In the genomic region with DNA sequence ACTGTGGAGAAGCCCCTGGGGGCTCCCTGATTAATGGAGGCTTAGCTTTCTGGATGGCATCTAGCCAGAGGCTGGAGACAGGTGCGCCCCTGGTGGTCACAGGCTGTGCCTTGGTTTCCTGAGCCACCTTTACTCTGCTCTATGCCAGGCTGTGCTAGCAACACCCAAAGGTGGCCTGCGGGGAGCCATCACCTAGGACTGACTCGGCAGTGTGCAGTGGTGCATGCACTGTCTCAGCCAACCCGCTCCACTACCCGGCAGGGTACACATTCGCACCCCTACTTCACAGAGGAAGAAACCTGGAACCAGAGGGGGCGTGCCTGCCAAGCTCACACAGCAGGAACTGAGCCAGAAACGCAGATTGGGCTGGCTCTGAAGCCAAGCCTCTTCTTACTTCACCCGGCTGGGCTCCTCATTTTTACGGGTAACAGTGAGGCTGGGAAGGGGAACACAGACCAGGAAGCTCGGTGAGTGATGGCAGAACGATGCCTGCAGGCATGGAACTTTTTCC, we compare ENCODE assay signal across 9 cellular contexts. TPM values are rescaled to one million over a fixed set of nuclear protein-coding genes. Genes with fewer than 3 reads are reported as not detected.
A peak's percentile ranks its signal among the peaks of the same experiment; 100 is the strongest.
DNase-seq lines count a peak whose midpoint lies in the region; ATAC-seq, FAIRE-seq and TF ChIP-seq lines count a peak whose summit lies in the region.
"Had no signal": no experiment of that assay in that cellular context is flagged by ENCODE, and none has a peak within 500 bp of the region (broad histone marks: within the 10 kb centered on the region; RNA-seq: fewer than 3 reads in every experiment).

No MANE protein-coding gene starts in this region.

- H3K4me3 Mint-ChIP-seq in activated CD8-positive, alpha-beta T cell treated with anti-CD3 and anti-CD28 coated beads, Interleukin-2, amount 10 ng/mL, durations not matched to agents 7 days and 5 days: no peak overlapping the region
- no peak overlapping the region for H3K4me3 Mint-ChIP-seq in activated naive CD4-positive, alpha-beta T cell treated with anti-CD3 and anti-CD28 coated beads, Interleukin-2, amount 10 ng/mL, durations not matched to agents 7 days and 5 days

- no peaks in the 10 kb centered on the region for H3K9me3 Mint-ChIP-seq in activated CD8-positive, alpha-beta T cell treated with anti-CD3 and anti-CD28 coated beads, Interleukin-2, amount 10 ng/mL, durations not matched to agents 7 days and 5 days (ENCODE audit: insufficient read depth)
- H3K9me3 Mint-ChIP-seq in activated naive CD4-positive, alpha-beta T cell treated with anti-CD3 and anti-CD28 coated beads, Interleukin-2, amount 10 ng/mL, durations not matched to agents 7 days and 5 days: no peaks in the 10 kb centered on the region

- H2AFZ ChIP-seq in DND-41 (ENCODE audit: low read depth, low read length) (no peak overlapping the region), HepG2 (ENCODE audit: low read length) (no peak overlapping the region)

- POLR2A ChIA-PET in activated CD8-positive, alpha-beta T cell treated with anti-CD3 and anti-CD28 coated beads, Interleukin-2, amount 10 ng/mL, durations not matched to agents 7 days and 5 days (lab: Charles Lee): no interaction called here
- POLR2A ChIA-PET in HepG2 (lab: Yijun Ruan, JAX): interaction anchor here (1.6 kb wide), 1 partner anchor 9 kb away, joined by 4 read pairs; no protein-coding TSS in a partner anchor

- no peaks in the 10 kb centered on the region for H3K27me3 Mint-ChIP-seq in activated CD8-positive, alpha-beta T cell treated with anti-CD3 and anti-CD28 coated beads, Interleukin-2, amount 10 ng/mL, durations not matched to agents 7 days and 5 days (ENCODE audit: low read depth)
- H3K27me3 Mint-ChIP-seq in activated naive CD4-positive, alpha-beta T cell treated with anti-CD3 and anti-CD28 coated beads, Interleukin-2, amount 10 ng/mL, durations not matched to agents 7 days and 5 days: no peaks in the 10 kb centered on the region

- H3K4me2 ChIP-seq in DND-41 (ENCODE audit: insufficient read depth, low read length) (no peak overlapping the region), HepG2 (ENCODE audit: low read depth, low read length) (no peak overlapping the region)

- H3K27ac ChIP-seq in DND-41 (ENCODE audit: low read length): no peak overlapping the region
- no peak overlapping the region for H3K27ac ChIP-seq in HepG2 (ENCODE audit: extremely low read length, insufficient read depth, low read length)

- H3K79me2 ChIP-seq in DND-41 (ENCODE audit: insufficient read depth, low read length) (no peaks in the 10 kb centered on the region), HepG2 (ENCODE audit: insufficient read depth, low read length) (no peaks in the 10 kb centered on the region)

- H4K20me1 ChIP-seq in DND-41 (ENCODE audit: insufficient read depth, low read length): no peaks in the 10 kb centered on the region
- no peaks in the 10 kb centered on the region for H4K20me1 ChIP-seq in HepG2 (ENCODE audit: insufficient read depth, low read length)

- TF ChIP-seq RAD21 in HepG2 (CRISPR knock-in tag; IDR thresholded peaks at IDR 0.05): no peak

- TSS peak; percentile 15 for BruUV-seq in HepG2 (replicated peaks; lab: Mats Ljungman, UMichigan)

- no peaks in the 10 kb centered on the region for H3K4me1 ChIP-seq in DND-41 (ENCODE audit: insufficient read depth, low read length)
- no peaks in the 10 kb centered on the region for H3K4me1 ChIP-seq in HepG2 (ENCODE audit: insufficient read depth, low read length)
- H3K4me1 ChIP-seq: Peyer's patch had no signal

- TF ChIP-seq POLR2A in HepG2 (IDR thresholded peaks at IDR 0.05; ENCODE audit: insufficient read depth in 1 of 2, low read depth in 2 of 2, low read length in 2 of 2): no peak

- no peak for FAIRE-seq in HepG2 (lab: Jason Lieb, UNC)

- TF ChIP-seq CTCF in DND-41 (IDR thresholded peaks at IDR 0.05; ENCODE audit: borderline replicate concordance, extremely low read depth, low read length, poor library complexity, severe bottlenecking) (peak; percentile 6), HepG2 (CRISPR knock-in tag; IDR thresholded peaks at IDR 0.05) (no peak)

- no peak for DNase-seq in DND-41
- DNase-seq in activated CD8-positive, alpha-beta T cell treated with anti-CD3 and anti-CD28 coated beads, Interleukin-2, amount 10 ng/mL, durations not matched to agents 7 days and 5 days: no peak
- no peak for DNase-seq in HepG2 (ENCODE audit: low spot score)
- no peak for DNase-seq in ecto neural progenitor cell (ENCODE audit: low spot score)
- no peak for DNase-seq in activated naive CD4-positive, alpha-beta T cell treated with anti-CD3 and anti-CD28 coated beads, Interleukin-2, amount 10 ng/mL, durations not matched to agents 7 days and 5 days
- DNase-seq: Peyer's patch had no signal

- H3K36me3 ChIP-seq in DND-41 (ENCODE audit: insufficient read depth, low read length): peaks cover 22% of the 10 kb centered on the region
- peaks cover 9 to 54% of the 10 kb centered on the region in 2 experiments for H3K36me3 ChIP-seq in HepG2 (replicated peaks in 1 of 2; ENCODE audit: control insufficient read depth in 1 of 2, insufficient read depth in 2 of 2, low read length in 2 of 2)

- no peak overlapping the region for H3K27ac Mint-ChIP-seq in activated CD8-positive, alpha-beta T cell treated with anti-CD3 and anti-CD28 coated beads, Interleukin-2, amount 10 ng/mL, durations not matched to agents 7 days and 5 days
- no peak overlapping the region for H3K27ac Mint-ChIP-seq in activated naive CD4-positive, alpha-beta T cell treated with anti-CD3 and anti-CD28 coated beads, Interleukin-2, amount 10 ng/mL, durations not matched to agents 7 days and 5 days

- no peaks in the 10 kb centered on the region for H3K27me3 ChIP-seq in DND-41 (ENCODE audit: insufficient read depth, low read length, poor library complexity)
- no peaks in the 10 kb centered on the region for H3K27me3 ChIP-seq in HepG2 (ENCODE audit: control insufficient read depth in 1 of 2, insufficient read depth in 2 of 2, low read length in 2 of 2)
- H3K27me3 ChIP-seq: Peyer's patch had no signal

- WGBS in HepG2 (ENCODE audit: low lambda C conversion rate): 87% methylated on average over 8 of the region's 12 CpGs

- TF ChIP-seq EP300 in HepG2 (IDR thresholded peaks at IDR 0.05; ENCODE audit: low read depth in 2 of 2, low read length in 2 of 2): no peak
- TF ChIP-seq EP300 in HepG2 (CRISPR knock-in tag; IDR thresholded peaks at IDR 0.05; ENCODE audit: borderline replicate concordance): no peak

- H3K9me3 ChIP-seq in DND-41 (ENCODE audit: insufficient read depth, low read length, severe bottlenecking) (no peaks in the 10 kb centered on the region), HepG2 (ENCODE audit: low read length) (no peaks in the 10 kb centered on the region)
- H3K9me3 ChIP-seq: Peyer's patch had no signal

- ATAC-seq in DND-41 (ENCODE audit: insufficient read depth, low read depth) (0 out of 3 replicates have a peak, but pooled peaks have one; percentile 33), HG03354 (IDR thresholded peaks at IDR 0.05; ENCODE audit: poor library complexity, severe bottlenecking, unreplicated experiment) (peak; percentile 57), HepG2 (peak; percentile 34), GM18519 (IDR thresholded peaks at IDR 0.05; ENCODE audit: low FRiP score, unreplicated experiment) (no peak), GM21515 (IDR thresholded peaks at IDR 0.05; ENCODE audit: unreplicated experiment) (no peak)
- ATAC-seq in activated CD8-positive, alpha-beta T cell treated with anti-CD3 and anti-CD28 coated beads, Interleukin-2, amount 10 ng/mL, durations not matched to agents 7 days and 5 days: peak; percentile 57

- intact Hi-C loops in HepG2 (cut with micrococcal nuclease; ENCODE audit: unreplicated experiment): no loop called here

- H3K4me3 ChIP-seq in DND-41 (ENCODE audit: low read depth in 1 of 2, low read length in 2 of 2) (no peak overlapping the region), HepG2 (replicated peaks in 1 of 3; ENCODE audit: insufficient read depth in 1 of 3, low read depth in 2 of 3, low read length in 3 of 3) (no peak overlapping the region)
- H3K4me3 ChIP-seq: Peyer's patch had no signal

- in situ Hi-C loops in HepG2 (cut with HindIII; ENCODE audit: extremely low pct_ligation_motif_present, low pct_unique_long_range_greater_than_20kb): no loop called here

- CTCF ChIA-PET in activated CD8-positive, alpha-beta T cell treated with anti-CD3 and anti-CD28 coated beads, Interleukin-2, amount 10 ng/mL, durations not matched to agents 7 days and 5 days (lab: Charles Lee): interaction anchor here (0.7 kb wide), 1 partner anchor 10 kb away, joined by 5 read pairs; no protein-coding TSS in a partner anchor
- CTCF ChIA-PET in HepG2 (lab: Yijun Ruan, JAX; ENCODE audit: low intra/inter-chr PET ratio, low total read pairs): no interaction called here
- CTCF ChIA-PET in activated naive CD4-positive, alpha-beta T cell treated with anti-CD3 and anti-CD28 coated beads, Interleukin-2, amount 10 ng/mL, durations not matched to agents 7 days and 5 days (lab: Charles Lee): interaction anchor here (1.0 kb wide), 1 partner anchor 274 kb away, joined by 3 read pairs; no protein-coding TSS in a partner anchor

- H3K4me1 Mint-ChIP-seq in activated CD8-positive, alpha-beta T cell treated with anti-CD3 and anti-CD28 coated beads, Interleukin-2, amount 10 ng/mL, durations not matched to agents 7 days and 5 days (ENCODE audit: low read depth): peaks cover 11% of the 10 kb centered on the region
- peaks cover 7% of the 10 kb centered on the region for H3K4me1 Mint-ChIP-seq in activated naive CD4-positive, alpha-beta T cell treated with anti-CD3 and anti-CD28 coated beads, Interleukin-2, amount 10 ng/mL, durations not matched to agents 7 days and 5 days

- H3K9ac ChIP-seq in DND-41 (ENCODE audit: low read depth, low read length): no peak overlapping the region
- no peak overlapping the region for H3K9ac ChIP-seq in HepG2 (ENCODE audit: insufficient read depth, low read depth, low read length)

- H3K36me3 Mint-ChIP-seq in activated CD8-positive, alpha-beta T cell treated with anti-CD3 and anti-CD28 coated beads, Interleukin-2, amount 10 ng/mL, durations not matched to agents 7 days and 5 days (ENCODE audit: low read depth): peaks cover 15% of the 10 kb centered on the region
- H3K36me3 Mint-ChIP-seq in activated naive CD4-positive, alpha-beta T cell treated with anti-CD3 and anti-CD28 coated beads, Interleukin-2, amount 10 ng/mL, durations not matched to agents 7 days and 5 days: peaks cover 16% of the 10 kb centered on the region

RNA-seq across cellular contexts. Expression of a gene that starts 24.8 kb away (rescaled TPM):
- total RNA-seq in activated CD8-positive, alpha-beta T cell treated with anti-CD3 and anti-CD28 coated beads, Interleukin-2, amount 10 ng/mL, durations not matched to agents 7 days and 5 days: not detected
- total RNA-seq in HepG2 (2016; rRNA removed; fragmentation: Illumina TruSeq; extraction: Trizol): 31.2 and 80.5 TPM in 2 replicates
- total RNA-seq in HepG2 (2016; cell fraction: cytosol; rRNA removed; fragmentation: Illumina TruSeq; extraction: Trizol; ENCODE audit: low read depth): 3.3 and 3.9 TPM in 2 replicates
- 27.3 and 85.1 TPM in 2 replicates for total RNA-seq in HepG2 (2016; cell fraction: insoluble cytoplasmic fraction; rRNA removed; fragmentation: Illumina TruSeq; extraction: Trizol)
- 12.6 and 13.1 TPM in 2 replicates for total RNA-seq in HepG2 (2016; cell fraction: membrane; rRNA removed; fragmentation: Illumina TruSeq; extraction: Trizol)
- 73.8 and 95.4 TPM in 2 replicates for total RNA-seq in HepG2 (2016; cell fraction: nucleus; rRNA removed; fragmentation: Illumina TruSeq; extraction: Trizol)
- polyA plus RNA-seq in HepG2 (2011; rRNA removed): 33.3 and 80.9 TPM in 2 replicates
- polyA plus RNA-seq in HepG2 (2011; cell fraction: cytosol; rRNA removed): 36.4 and 38.7 TPM in 2 replicates
- polyA plus RNA-seq in HepG2 (2011; cell fraction: nucleus; rRNA removed): 62.0 and 98.2 TPM in 2 replicates
- polyA plus RNA-seq in HepG2 (2012): 77.5 and 98.1 TPM in 2 replicates
- polyA plus RNA-seq in HepG2 (2016; cell fraction: cytosol; fragmentation: Illumina TruSeq; extraction: Trizol; ENCODE audit: low read depth): 3.3 and 3.7 TPM in 2 replicates
- 24.9 and 30.2 TPM in 2 replicates for polyA plus RNA-seq in HepG2 (2016; cell fraction: insoluble cytoplasmic fraction; fragmentation: Illumina TruSeq; extraction: Trizol; ENCODE audit: low read depth)
- polyA plus RNA-seq in HepG2 (2016; cell fraction: membrane; fragmentation: Illumina TruSeq; extraction: Trizol; ENCODE audit: low read depth): 6.3 and 7.0 TPM in 2 replicates
- polyA plus RNA-seq in HepG2 (2016; cell fraction: nucleus; fragmentation: Illumina TruSeq; extraction: Trizol; ENCODE audit: insufficient read depth, low read depth): 132 and 143 TPM in 2 replicates
- 63.1 and 66.1 TPM in 2 replicates for polyA minus RNA-seq in HepG2 (2011; rRNA and poly(A)+ RNA removed; ENCODE audit: low replicate concordance)
- polyA minus RNA-seq in HepG2 (2011; cell fraction: cytosol; rRNA and poly(A)+ RNA removed): 26.8 and 38.6 TPM in 2 replicates
- polyA minus RNA-seq in HepG2 (2011; cell fraction: nucleus; rRNA and poly(A)+ RNA removed): 15.3 and 25.5 TPM in 2 replicates

Comparison
In these comparisons a context has a peak if more than half of its experiments do, and no peak if none do; other contexts are left out.
1. ATAC-seq: peak in DND-41 (single experiment), HG03354 (single experiment), activated CD8-positive, alpha-beta T cell treated with anti-CD3 and anti-CD28 coated beads, Interleukin-2, amount 10 ng/mL, durations not matched to agents 7 days and 5 days (single experiment) and HepG2 (single experiment); none in GM18519 (single experiment) and GM21515 (single experiment).
2. RNA of a gene that starts 24.8 kb away (total RNA-seq): 3.3 to 95.4 TPM in HepG2; not detected in activated CD8-positive, alpha-beta T cell treated with anti-CD3 and anti-CD28 coated beads, Interleukin-2, amount 10 ng/mL, durations not matched to agents 7 days and 5 days; every median in the first group is over 4 times any median in the second.